7 cellular contexts compared by ENCODE assay signal in genomic region chr10:86711957-86712708, GRCh38. TPM values are rescaled to one million over a fixed set of nuclear protein-coding genes. Genes with fewer than 3 reads are reported as not detected.
DNase-seq lines count a peak whose midpoint lies in the region; ATAC-seq and TF ChIP-seq lines count a peak whose summit lies in the region.

No MANE protein-coding gene starts in this region.

- H3K27me3 ChIP-seq in RWPE2 (ENCODE audit: insufficient read depth, poor library complexity, severe bottlenecking) (no peaks in the 10 kb centered on the region), ectodermal cell (ENCODE audit: control insufficient read depth, insufficient read depth, low read length, poor library complexity, severe bottlenecking) (no peaks in the 10 kb centered on the region), upper lobe of right lung (no peaks in the 10 kb centered on the region)

- peak; percentile 35 for ATAC-seq in GM19351 (IDR thresholded peaks at IDR 0.05; ENCODE audit: unreplicated experiment)
- peak; percentile 22 for ATAC-seq in HG03432 (IDR thresholded peaks at IDR 0.05; ENCODE audit: unreplicated experiment)
- peak; percentile 7; the same call in 1 of the 3 replicates for ATAC-seq in RWPE2 (ENCODE audit: low read depth)
- no peak for ATAC-seq in upper lobe of right lung

- DNase-seq in ELF-1 (ENCODE audit: low read depth, low spot score) (peak; percentile 66), RWPE2 (ENCODE audit: low spot score) (no peak), upper lobe of right lung (peak; percentile 76)

- intact Hi-C loops in upper lobe of right lung (cut with DNase I), result no loop called here

- H3K4me3 ChIP-seq in RWPE2 (ENCODE audit: severe bottlenecking) (peak overlapping the region; percentile 78), ectodermal cell (ENCODE audit: insufficient read depth, low read depth, low read length) (peak overlapping the region; percentile 52), mesodermal cell (ENCODE audit: extremely low read depth, insufficient read depth, low read length, poor library complexity, severe bottlenecking) (peak overlapping the region; percentile 44), upper lobe of right lung (peak overlapping the region; percentile 75)

- H3K9me3 ChIP-seq in RWPE2 (ENCODE audit: severe bottlenecking) (no peaks in the 10 kb centered on the region), ectodermal cell (ENCODE audit: control insufficient read depth, low read length) (no peaks in the 10 kb centered on the region), mesodermal cell (ENCODE audit: control insufficient read depth, low read length) (no peaks in the 10 kb centered on the region), upper lobe of right lung (no peaks in the 10 kb centered on the region)

- no peak for TF ChIP-seq CTCF in RWPE2 (IDR thresholded peaks at IDR 0.05; ENCODE audit: poor library complexity, severe bottlenecking)
- TF ChIP-seq CTCF in upper lobe of right lung (IDR thresholded peaks at IDR 0.05), result no peak

- H3K36me3 ChIP-seq in RWPE2 (ENCODE audit: low read depth) (no peaks in the 10 kb centered on the region), ectodermal cell (ENCODE audit: control insufficient read depth, insufficient read depth, low read length) (no peaks in the 10 kb centered on the region), mesodermal cell (ENCODE audit: control insufficient read depth, insufficient read depth, low read length) (no peaks in the 10 kb centered on the region), upper lobe of right lung (no peaks in the 10 kb centered on the region)

- H3K4me1 ChIP-seq in RWPE2 (ENCODE audit: insufficient read depth, poor library complexity, severe bottlenecking) (no peaks in the 10 kb centered on the region), ectodermal cell (ENCODE audit: control insufficient read depth, insufficient read depth, low read length) (peaks cover 13% of the 10 kb centered on the region), mesodermal cell (ENCODE audit: control insufficient read depth, insufficient read depth, low read length, poor library complexity, severe bottlenecking) (peaks cover 12% of the 10 kb centered on the region), upper lobe of right lung (peaks cover 11% of the 10 kb centered on the region)

- H3K27ac ChIP-seq in RWPE2 (ENCODE audit: poor library complexity, severe bottlenecking) (peak overlapping the region; percentile 61), ectodermal cell (ENCODE audit: insufficient read depth, low read depth, low read length, poor library complexity, severe bottlenecking) (no peak overlapping the region), mesodermal cell (ENCODE audit: low read depth, low read length, severe bottlenecking) (peak overlapping the region; percentile 81), upper lobe of right lung (peak overlapping the region; percentile 92)

- 15 to 18% methylated on average over 32 of the region's 32 CpGs for WGBS in ectodermal cell, 2 experiments
- WGBS in mesodermal cell (ENCODE audit: insufficient coverage in 2 of 2), 2 experiments, result 15 to 23% methylated on average over 17 to 28 of the region's 32 CpGs

RNA-seq across cellular contexts. Expression of gene LDB3, which starts 43.8 kb away (rescaled TPM):
- polyA plus RNA-seq in ectodermal cell (2013, experiment 1 of 4), result 0.13 TPM
- polyA plus RNA-seq in ectodermal cell (2013, experiment 2 of 4), result 0.27 TPM
- 0.21 TPM for polyA plus RNA-seq in ectodermal cell (2013, experiment 3 of 4)
- polyA plus RNA-seq in ectodermal cell (2013, experiment 4 of 4), result 0.36 TPM
- 0.29 TPM for polyA plus RNA-seq in mesodermal cell (2013, experiment 1 of 2)
- 0.46 TPM for polyA plus RNA-seq in mesodermal cell (2013, experiment 2 of 2)
- 2.5 TPM for total RNA-seq in upper lobe of right lung

RNA-seq across cellular contexts. Expression of gene BMPR1A, which starts 44.3 kb away (rescaled TPM):
- 40.5 TPM for polyA plus RNA-seq in ectodermal cell (2013, experiment 1 of 4)
- polyA plus RNA-seq in ectodermal cell (2013, experiment 2 of 4), result 42.2 TPM
- 39.8 TPM for polyA plus RNA-seq in ectodermal cell (2013, experiment 3 of 4)
- polyA plus RNA-seq in ectodermal cell (2013, experiment 4 of 4), result 41.3 TPM
- 45.9 TPM for polyA plus RNA-seq in mesodermal cell (2013, experiment 1 of 2)
- 44.5 TPM for polyA plus RNA-seq in mesodermal cell (2013, experiment 2 of 2)
- total RNA-seq in upper lobe of right lung, result 41.2 TPM

RNA-seq across cellular contexts. Expression of gene OPN4, which starts 57.8 kb away (rescaled TPM):
- not detected for polyA plus RNA-seq in ectodermal cell (2013, experiment 1 of 4)
- polyA plus RNA-seq in ectodermal cell (2013, experiment 2 of 4), result not detected
- polyA plus RNA-seq in ectodermal cell (2013, experiment 3 of 4), result not detected
- not detected for polyA plus RNA-seq in ectodermal cell (2013, experiment 4 of 4)
- polyA plus RNA-seq in mesodermal cell (2013, experiment 1 of 2), result not detected
- not detected for polyA plus RNA-seq in mesodermal cell (2013, experiment 2 of 2)
- not detected for total RNA-seq in upper lobe of right lung
